In the genomic region with DNA sequence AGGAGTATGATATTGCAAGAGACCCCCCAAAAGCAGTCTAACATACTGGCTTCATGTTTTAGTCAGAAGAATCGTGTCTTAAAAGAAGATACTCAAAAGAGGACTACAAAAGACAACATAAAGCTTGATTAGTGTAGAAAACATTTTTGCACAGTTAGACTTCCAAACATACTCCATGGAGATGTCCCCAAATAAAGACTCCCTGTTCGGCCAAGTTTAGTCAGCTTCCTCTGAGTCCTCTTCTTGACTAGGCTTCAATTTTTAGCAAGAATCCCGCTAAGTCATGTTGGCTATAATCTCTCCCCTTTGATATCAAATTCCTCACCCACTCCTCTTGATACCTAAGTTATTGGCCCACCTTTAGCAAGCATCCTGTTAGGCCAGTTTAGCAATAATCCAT, we compare ENCODE assay signal across 18 cellular contexts.
DNase-seq lines count a peak whose midpoint lies in the region; ATAC-seq, FAIRE-seq and TF ChIP-seq lines count a peak whose summit lies in the region.
"Had no signal": no experiment of that assay in that cellular context is flagged by ENCODE, and none has a peak within 500 bp of the region (broad histone marks: within the 10 kb centered on the region; RNA-seq: fewer than 3 reads in every experiment).

No MANE protein-coding gene starts in this region.

- peak; percentile 67 to 77 for ATAC-seq in left cardiac atrium
- ATAC-seq in natural killer cell treated with Interleukin-12 subunit alpha and Interleukin-12 subunit beta and Interleukin-15 and Interleukin-18, amount 100 ng/mL, for 72 hours = no peak
- ATAC-seq: K562 had no signal

- DNase-seq in Calu3 (no peak), esophagus squamous epithelium (lab: John Stamatoyannopoulos, UW) (no peak), left cardiac atrium (no peak), suprapubic skin (ENCODE audit: low spot score in 2 of 2) (no peak), endothelial cell (ENCODE audit: low spot score) (no peak), H54 (ENCODE audit: insufficient read length, low spot score) (no peak)
- no peak for DNase-seq in natural killer cell treated with Interleukin-12 subunit alpha and Interleukin-12 subunit beta and Interleukin-15 and Interleukin-18, amount 100 ng/mL, for 72 hours (ENCODE audit: low spot score)
- no peak for DNase-seq in activated CD4-positive, CD25-positive, alpha-beta regulatory T cell (lab: John Stamatoyannopoulos, UW)
- DNase-seq: 8988T, DMS79 treated with DMSO at 0.1 percent for 48 hours, NCI-H187, NCI-H2107, NCI-H510A, NCI-H82, OCI-M1 had no signal

- H3K36me3 ChIP-seq in esophagus squamous epithelium (no peaks in the 10 kb centered on the region), suprapubic skin (no peaks in the 10 kb centered on the region)

- no peak for TF ChIP-seq CTCF in Calu3 (IDR thresholded peaks at IDR 0.05; ENCODE audit: unreplicated experiment)
- no peak for TF ChIP-seq CTCF in esophagus squamous epithelium (IDR thresholded peaks at IDR 0.05)
- no peak for TF ChIP-seq CTCF in suprapubic skin (IDR thresholded peaks at IDR 0.05)
- TF ChIP-seq CTCF in endothelial cell (IDR thresholded peaks at IDR 0.05; ENCODE audit: unreplicated experiment) = no peak

- no peak overlapping the region for H3K4me3 ChIP-seq in esophagus squamous epithelium
- H3K4me3 ChIP-seq in suprapubic skin = no peak overlapping the region
- H3K4me3 ChIP-seq: K562 had no signal

- H3K4me3 Mint-ChIP-seq in Calu3 (ENCODE audit: low read depth, unreplicated experiment) (no peak overlapping the region), endothelial cell (ENCODE audit: unreplicated experiment) (no peak overlapping the region)
- H3K4me3 Mint-ChIP-seq in natural killer cell treated with Interleukin-12 subunit alpha and Interleukin-12 subunit beta and Interleukin-15 and Interleukin-18, amount 100 ng/mL, for 72 hours = no peak overlapping the region
- H3K4me3 Mint-ChIP-seq: CD14-positive monocyte had no signal

- H3K27me3 Mint-ChIP-seq in Calu3 (ENCODE audit: unreplicated experiment) (no peaks in the 10 kb centered on the region), endothelial cell (ENCODE audit: unreplicated experiment) (no peaks in the 10 kb centered on the region)
- no peaks in the 10 kb centered on the region for H3K27me3 Mint-ChIP-seq in natural killer cell treated with Interleukin-12 subunit alpha and Interleukin-12 subunit beta and Interleukin-15 and Interleukin-18, amount 100 ng/mL, for 72 hours

- H3K4me1 ChIP-seq in esophagus squamous epithelium (peaks cover 0 to 19% (median 0%) of the 10 kb centered on the region in 3 donors), suprapubic skin (peaks cover 9% of the 10 kb centered on the region)

- H3K9me3 ChIP-seq in esophagus squamous epithelium (no peaks in the 10 kb centered on the region), suprapubic skin (no peaks in the 10 kb centered on the region)

- H3K4me1 Mint-ChIP-seq in Calu3 (ENCODE audit: low read depth, unreplicated experiment) (peaks cover 35% of the 10 kb centered on the region), endothelial cell (ENCODE audit: unreplicated experiment) (no peaks in the 10 kb centered on the region)
- H3K4me1 Mint-ChIP-seq in natural killer cell treated with Interleukin-12 subunit alpha and Interleukin-12 subunit beta and Interleukin-15 and Interleukin-18, amount 100 ng/mL, for 72 hours (ENCODE audit: low read depth in 2 of 2) = no peaks in the 10 kb centered on the region
- H3K4me1 Mint-ChIP-seq: CD14-positive monocyte had no signal

- 70 to 71% methylated on average over 3 of the region's 3 CpGs for WGBS in esophagus squamous epithelium, 2 donors
- WGBS in suprapubic skin = 64% methylated on average over 3 of the region's 3 CpGs

- no TSS peak for BruUV-seq in Calu3 (replicated peaks; lab: Mats Ljungman, UMichigan)

- peak overlapping the region in 3 of 4 donors; percentile 28 to 57 (median 36) for H3K27ac ChIP-seq in esophagus squamous epithelium
- peak overlapping the region; percentile 73 for H3K27ac ChIP-seq in suprapubic skin

- peak overlapping the region; percentile 8 for H3K27ac Mint-ChIP-seq in Calu3 (ENCODE audit: unreplicated experiment)
- H3K27ac Mint-ChIP-seq in endothelial cell (ENCODE audit: unreplicated experiment) = no peak overlapping the region
- no peak overlapping the region for H3K27ac Mint-ChIP-seq in natural killer cell treated with Interleukin-12 subunit alpha and Interleukin-12 subunit beta and Interleukin-15 and Interleukin-18, amount 100 ng/mL, for 72 hours
- H3K27ac Mint-ChIP-seq: CD14-positive monocyte had no signal

- FAIRE-seq in H54 (lab: Jason Lieb, UNC) = no peak
- FAIRE-seq: H1, K562 had no signal

- no peak for TF ChIP-seq EP300 in suprapubic skin (IDR thresholded peaks at IDR 0.05)

- H3K27me3 ChIP-seq in esophagus squamous epithelium (no peaks in the 10 kb centered on the region), suprapubic skin (no peaks in the 10 kb centered on the region)

- CTCF ChIA-PET in Calu3 (lab: Charles Lee) = no interaction called here

- TF ChIP-seq POLR2A in esophagus squamous epithelium (IDR thresholded peaks at IDR 0.05) (no peak), suprapubic skin (IDR thresholded peaks at IDR 0.05) (no peak), H54 (IDR thresholded peaks at IDR 0.05; ENCODE audit: low read depth, low read length) (no peak)

- H3K36me3 Mint-ChIP-seq in Calu3 (ENCODE audit: insufficient read depth, unreplicated experiment) = no peaks in the 10 kb centered on the region
- H3K36me3 Mint-ChIP-seq in endothelial cell (ENCODE audit: low read depth, unreplicated experiment) = no peaks in the 10 kb centered on the region
- H3K36me3 Mint-ChIP-seq in natural killer cell treated with Interleukin-12 subunit alpha and Interleukin-12 subunit beta and Interleukin-15 and Interleukin-18, amount 100 ng/mL, for 72 hours = no peaks in the 10 kb centered on the region
- H3K36me3 Mint-ChIP-seq: CD14-positive monocyte had no signal

- intact Hi-C loops in Calu3 (cut with micrococcal nuclease; ENCODE audit: unreplicated experiment) = no loop called here
- intact Hi-C loops in esophagus squamous epithelium (cut with DNase I) = no loop called here
- intact Hi-C loops in left cardiac atrium (cut with DNase I) = no loop called here

- H3K9me3 Mint-ChIP-seq in Calu3 (ENCODE audit: low read depth, unreplicated experiment) = peaks cover 8% of the 10 kb centered on the region
- peaks cover 9% of the 10 kb centered on the region for H3K9me3 Mint-ChIP-seq in endothelial cell (ENCODE audit: unreplicated experiment)
- H3K9me3 Mint-ChIP-seq in natural killer cell treated with Interleukin-12 subunit alpha and Interleukin-12 subunit beta and Interleukin-15 and Interleukin-18, amount 100 ng/mL, for 72 hours = peaks cover 12% of the 10 kb centered on the region

Comparison
In these comparisons a context has a peak if more than half of its experiments do, and no peak if none do; other contexts are left out.
1. ATAC-seq: peak in left cardiac atrium (2 of 2); none in natural killer cell treated with Interleukin-12 subunit alpha and Interleukin-12 subunit beta and Interleukin-15 and Interleukin-18, amount 100 ng/mL, for 72 hours (0 of 2).